1 cellular context compared by ENCODE assay signal in genomic region chr5:139461698-139462097, GRCh38.
TF ChIP-seq lines count a peak whose summit lies in the region.

No MANE protein-coding gene starts in this region.

TF ChIP-seq in IMR-90, 13 proteins besides CTCF, POLR2A, EP300 and RAD21:
- no peak for TF ChIP-seq RFX5 (IDR thresholded peaks at IDR 0.05; ENCODE audit: low read depth, low read length)
- peak; percentile 26; the same call in 1 of the 2 replicates for TF ChIP-seq FOS (IDR thresholded peaks at IDR 0.05; ENCODE audit: low read depth, low read length)
- TF ChIP-seq MAZ (IDR thresholded peaks at IDR 0.05; ENCODE audit: borderline replicate concordance, low read depth, low read length), result peak; percentile 69; the same call in 1 of the 2 replicates
